ENCODE assay signal across 21 cellular contexts in the genomic region with DNA sequence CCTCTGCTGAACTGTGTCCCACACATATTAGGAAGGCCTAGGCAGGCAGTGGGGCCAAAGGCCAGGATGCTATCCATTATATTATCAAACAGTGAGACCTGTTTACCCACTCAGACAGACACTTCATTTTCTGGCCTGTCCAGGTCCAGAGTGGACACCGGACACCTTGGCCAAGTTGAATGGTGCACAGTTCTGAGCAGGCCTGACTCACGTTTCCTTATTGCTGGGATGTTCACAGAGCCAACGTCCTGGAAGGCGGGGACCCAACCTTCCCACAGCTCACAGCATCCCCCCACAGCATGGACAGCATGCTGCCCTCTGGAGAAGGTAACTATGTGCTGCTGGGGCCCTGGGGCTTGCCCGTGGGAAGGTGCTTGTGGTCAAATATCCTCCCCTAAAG.
A peak's percentile ranks its signal among the peaks of the same experiment; 100 is the strongest.
DNase-seq lines count a peak whose midpoint lies in the region; ATAC-seq, FAIRE-seq and TF ChIP-seq lines count a peak whose summit lies in the region.
"Had no signal": no experiment of that assay in that cellular context is flagged by ENCODE, and none has a peak within 500 bp of the region (broad histone marks: within the 10 kb centered on the region; RNA-seq: fewer than 3 reads in every experiment).

No MANE protein-coding gene starts in this region.

- CTCF ChIA-PET in HepG2 (lab: Yijun Ruan, JAX; ENCODE audit: low intra/inter-chr PET ratio, low total read pairs) (no interaction called here), GM10248 (lab: Yijun Ruan, JAX) (interaction anchor here (1.1 to 2.9 kb wide), 4 partner anchors 9 to 33 kb away, joined by 3 to 10 read pairs (median 4); no protein-coding TSS in a partner anchor)

- no peaks in the 10 kb centered on the region; a peak in 1 of 5 replicates for H3K36me3 ChIP-seq in HepG2 (replicated peaks in 1 of 2; ENCODE audit: control insufficient read depth in 1 of 2, insufficient read depth in 2 of 2, low read length in 2 of 2)
- H3K36me3 ChIP-seq in right lobe of liver: peaks cover 0 to 100% (median 46%) of the 10 kb centered on the region in 4 donors
- H3K36me3 ChIP-seq in RWPE2 (ENCODE audit: low read depth): peaks cover 78% of the 10 kb centered on the region
- H3K36me3 ChIP-seq: BE2C had no signal

- H3K9ac ChIP-seq in HepG2 (ENCODE audit: insufficient read depth, low read depth, low read length): no peak overlapping the region
- H3K9ac ChIP-seq: GM23248 had no signal

- in situ Hi-C loops in HepG2 (cut with HindIII; ENCODE audit: extremely low pct_ligation_motif_present, low pct_unique_long_range_greater_than_20kb): no loop called here

- H3K9me3 ChIP-seq in HepG2 (ENCODE audit: low read length) (no peaks in the 10 kb centered on the region), right lobe of liver (no peaks in the 10 kb centered on the region), RWPE2 (ENCODE audit: severe bottlenecking) (no peaks in the 10 kb centered on the region)
- H3K9me3 ChIP-seq: BE2C had no signal

- H4K20me1 ChIP-seq in HepG2 (ENCODE audit: insufficient read depth, low read length): no peaks in the 10 kb centered on the region

- TF ChIP-seq CTCF in HepG2 (CRISPR knock-in tag; IDR thresholded peaks at IDR 0.05): no peak
- no peak for TF ChIP-seq CTCF in right lobe of liver (IDR thresholded peaks at IDR 0.05)
- no peak for TF ChIP-seq CTCF in RWPE2 (IDR thresholded peaks at IDR 0.05; ENCODE audit: poor library complexity, severe bottlenecking)
- TF ChIP-seq CTCF in GM10248 (IDR thresholded peaks at IDR 0.05; ENCODE audit: control extremely low read depth, extremely low read depth, low read depth, missing control alignments): no peak

- peak; percentile 58 for ATAC-seq in HepG2
- ATAC-seq in right lobe of liver: no peak
- ATAC-seq in RWPE2 (ENCODE audit: low read depth): 0 out of 3 replicates have a peak, but pooled peaks have one; percentile 22
- ATAC-seq in left lobe of liver: peak; percentile 18
- ATAC-seq: CD8-positive, alpha-beta T cell; HCT116 had no signal

- DNase-seq in HepG2 (ENCODE audit: low spot score) (no peak), right lobe of liver (no peak), RWPE2 (ENCODE audit: low spot score) (no peak), left lobe of liver (ENCODE audit: low spot score) (no peak), GM10248 (ENCODE audit: extremely low spot score) (no peak), KG1 (lab: John Stamatoyannopoulos, UW) (no peak)
- no peak for DNase-seq in stimulated activated CD4-positive, alpha-beta T cell treated with anti-CD3 and anti-CD28 coated beads, Interleukin-4, amount 100 ng/mL, for 24 hours
- DNase-seq: BE2C; CD8-positive, alpha-beta T cell; COR-L47; DMS153; EL; GM23248; IMR-90 had no signal

- H3K27ac ChIP-seq in HepG2 (ENCODE audit: extremely low read length, insufficient read depth, low read length) (no peak overlapping the region), right lobe of liver (no peak overlapping the region), RWPE2 (ENCODE audit: poor library complexity, severe bottlenecking) (no peak overlapping the region)
- H3K27ac ChIP-seq: C4-2B, GM23248 had no signal

- intact Hi-C loops in HepG2 (cut with micrococcal nuclease; ENCODE audit: unreplicated experiment) (no loop called here), right lobe of liver (cut with DNase I) (no loop called here)

- no peak for TF ChIP-seq RAD21 in HepG2 (CRISPR knock-in tag; IDR thresholded peaks at IDR 0.05)

- H3K4me3 ChIP-seq in HepG2 (replicated peaks in 1 of 3; ENCODE audit: insufficient read depth in 1 of 3, low read depth in 2 of 3, low read length in 3 of 3): no peak overlapping the region
- H3K4me3 ChIP-seq in right lobe of liver: no peak overlapping the region
- H3K4me3 ChIP-seq in RWPE2 (ENCODE audit: severe bottlenecking): no peak overlapping the region
- H3K4me3 ChIP-seq: GM23248 had no signal

- H3K79me2 ChIP-seq in HepG2 (ENCODE audit: insufficient read depth, low read length): no peaks in the 10 kb centered on the region

- TF ChIP-seq EP300 in HepG2 (IDR thresholded peaks at IDR 0.05; ENCODE audit: low read depth in 2 of 2, low read length in 2 of 2): no peak
- TF ChIP-seq EP300 in HepG2 (CRISPR knock-in tag; IDR thresholded peaks at IDR 0.05; ENCODE audit: borderline replicate concordance): no peak

- H3K4me1 ChIP-seq in HepG2 (ENCODE audit: insufficient read depth, low read length) (no peaks in the 10 kb centered on the region), right lobe of liver (no peaks in the 10 kb centered on the region), RWPE2 (ENCODE audit: insufficient read depth, poor library complexity, severe bottlenecking) (no peaks in the 10 kb centered on the region)
- H3K4me1 ChIP-seq: BE2C had no signal

- no peak for FAIRE-seq in HepG2 (lab: Jason Lieb, UNC)
- FAIRE-seq: A204.1, D721Med, G401.6, GM12892, H54 had no signal

- H3K27me3 ChIP-seq in HepG2 (ENCODE audit: control insufficient read depth in 1 of 2, insufficient read depth in 2 of 2, low read length in 2 of 2): no peaks in the 10 kb centered on the region
- no peaks in the 10 kb centered on the region for H3K27me3 ChIP-seq in right lobe of liver
- H3K27me3 ChIP-seq in RWPE2 (ENCODE audit: insufficient read depth, poor library complexity, severe bottlenecking): no peaks in the 10 kb centered on the region
- H3K27me3 ChIP-seq: BE2C had no signal

- no peak overlapping the region for H3K4me2 ChIP-seq in HepG2 (ENCODE audit: low read depth, low read length)

- POLR2A ChIA-PET in HepG2 (lab: Yijun Ruan, JAX): no interaction called here
- POLR2A ChIA-PET in GM10248 (lab: Yijun Ruan, JAX): no interaction called here

- WGBS in HepG2 (ENCODE audit: low lambda C conversion rate): 80% methylated on average over 5 of the region's 5 CpGs
- WGBS in right lobe of liver (ENCODE audit: insufficient coverage, low coverage, low lambda C conversion rate, missing lambda C conversion rate): no CpG with 5 or more reads among the region's 5 CpGs

- no peak for TF ChIP-seq POLR2A in HepG2 (IDR thresholded peaks at IDR 0.05; ENCODE audit: insufficient read depth in 1 of 2, low read depth in 2 of 2, low read length in 2 of 2)
- no peak for TF ChIP-seq POLR2A in right lobe of liver (IDR thresholded peaks at IDR 0.05)

- no TSS peak for BruUV-seq in HepG2 (replicated peaks; lab: Mats Ljungman, UMichigan)

- H2AFZ ChIP-seq in HepG2 (ENCODE audit: low read length): no peak overlapping the region
- H2AFZ ChIP-seq: GM23248 had no signal

TF ChIP-seq in HepG2, 621 proteins besides CTCF, POLR2A, EP300 and RAD21:
- TF ChIP-seq ZNF468 (CRISPR knock-in tag; IDR thresholded peaks at IDR 0.05) (no peak), RELA (CRISPR knock-in tag; IDR thresholded peaks at IDR 0.05) (no peak), ZFP41 (CRISPR knock-in tag; IDR thresholded peaks at IDR 0.05; ENCODE audit: borderline replicate concordance) (no peak), ZSCAN29 (CRISPR knock-in tag; conservative IDR thresholded peaks at IDR 0.05) (no peak), SNAI1 (CRISPR knock-in tag; IDR thresholded peaks at IDR 0.05; ENCODE audit: borderline replicate concordance) (no peak), FOXA1 (IDR thresholded peaks at IDR 0.05) (no peak), FOXA1 (CRISPR knock-in tag; IDR thresholded peaks at IDR 0.05) (no peak), GZF1 (CRISPR knock-in tag; IDR thresholded peaks at IDR 0.05) (no peak)

Comparison
In these comparisons a context has a peak if more than half of its experiments do, and no peak if none do; other contexts are left out.
1. ATAC-seq: peak in HepG2 (single experiment), RWPE2 (single experiment) and left lobe of liver (single experiment); none in right lobe of liver (0 of 4).